24 cellular contexts compared by ENCODE assay signal in genomic region chr1:108142773-108143394, GRCh38. TPM values are rescaled to one million over a fixed set of nuclear protein-coding genes. Genes with fewer than 3 reads are reported as not detected.
DNase-seq lines count a peak whose midpoint lies in the region; ATAC-seq, FAIRE-seq and TF ChIP-seq lines count a peak whose summit lies in the region.
"Had no signal": no experiment of that assay in that cellular context is flagged by ENCODE, and none has a peak within 500 bp of the region (broad histone marks: within the 10 kb centered on the region; RNA-seq: fewer than 3 reads in every experiment).

No MANE protein-coding gene starts in this region.

- H3K9me1 ChIP-seq in keratinocyte (ENCODE audit: control insufficient read depth, extremely low read depth, insufficient read depth, low read length): no peaks in the 10 kb centered on the region

- no peak overlapping the region for H3K9ac ChIP-seq in keratinocyte (ENCODE audit: control insufficient read depth, extremely low read depth, insufficient read depth, low read length)
- H3K9ac ChIP-seq: neural progenitor cell had no signal

- H3K4me3 ChIP-seq in choroid plexus epithelial cell (ENCODE audit: low read depth, low read length) (no peak overlapping the region), keratinocyte (ENCODE audit: control insufficient read depth in 2 of 3, extremely low read depth in 1 of 3, insufficient read depth in 2 of 3, low read depth in 1 of 3, low read length in 3 of 3) (no peak overlapping the region), thyroid gland (replicated peaks in 1 of 3) (no peak overlapping the region)
- H3K4me3 ChIP-seq: mucosa of descending colon, neural progenitor cell, tibial nerve had no signal

- H3K4me3 Mint-ChIP-seq in CD14-positive monocyte: no peak overlapping the region
- H3K4me3 Mint-ChIP-seq: activated CD4-positive, alpha-beta memory T cell treated with anti-CD3 and anti-CD28 coated beads for 36 hours; activated naive CD4-positive, alpha-beta T cell treated with anti-CD3 and anti-CD28 coated beads, Interleukin-2, amount 10 ng/mL, durations not matched to agents 7 days and 5 days; neural progenitor cell; stimulated activated naive B cell treated with anti-CD40 and anti-IgM and Interleukin-4, amounts not matched to agents 10 μg/mL and 1 μg/mL and 100 μg/mL, for 72 hours had no signal

- POLR2A ChIA-PET in RWPE1 (lab: Yijun Ruan, JAX; ENCODE audit: low non-redundant PET): no interaction called here

- peak overlapping the region; percentile 20 for H3K4me2 ChIP-seq in keratinocyte (ENCODE audit: control insufficient read depth, extremely low read depth, insufficient read depth, low read depth, low read length)
- H3K4me2 ChIP-seq: neural progenitor cell had no signal

- peaks cover 10 to 11% of the 10 kb centered on the region in 2 experiments for H3K36me3 ChIP-seq in keratinocyte (ENCODE audit: control insufficient read depth in 2 of 2, extremely low read depth in 1 of 2, insufficient read depth in 2 of 2, low read length in 2 of 2)
- peaks cover 20 to 26% of the 10 kb centered on the region in 2 donors for H3K36me3 ChIP-seq in thyroid gland

- peaks cover 48 to 67% of the 10 kb centered on the region in 2 donors for H3K36me3 Mint-ChIP-seq in CD14-positive monocyte

- no peak for FAIRE-seq in keratinocyte (lab: Jason Lieb, UNC)
- FAIRE-seq: GM18507 had no signal

- H2AFZ ChIP-seq in keratinocyte (ENCODE audit: control insufficient read depth, low read length): no peak overlapping the region
- H2AFZ ChIP-seq: neural progenitor cell had no signal

- no peaks in the 10 kb centered on the region for H3K27me3 Mint-ChIP-seq in CD14-positive monocyte (ENCODE audit: low read depth in 3 of 3)
- H3K27me3 Mint-ChIP-seq: activated CD4-positive, alpha-beta memory T cell treated with anti-CD3 and anti-CD28 coated beads for 36 hours; activated naive CD4-positive, alpha-beta T cell treated with anti-CD3 and anti-CD28 coated beads, Interleukin-2, amount 10 ng/mL, durations not matched to agents 7 days and 5 days; stimulated activated naive B cell treated with anti-CD40 and anti-IgM and Interleukin-4, amounts not matched to agents 10 μg/mL and 1 μg/mL and 100 μg/mL, for 72 hours had no signal

- peaks cover 3% of the 10 kb centered on the region for H3K4me1 ChIP-seq in keratinocyte (ENCODE audit: control insufficient read depth, extremely low read depth, insufficient read depth, low read length)
- no peaks in the 10 kb centered on the region for H3K4me1 ChIP-seq in thyroid gland
- H3K4me1 ChIP-seq: neural progenitor cell, tibial nerve had no signal

- TF ChIP-seq POLR2A in thyroid gland (IDR thresholded peaks at IDR 0.05): no peak

- CTCF ChIA-PET in RWPE1 (lab: Yijun Ruan, JAX): no interaction called here

- peaks cover 3 to 15% (median 8%) of the 10 kb centered on the region in 7 donors for H3K9me3 Mint-ChIP-seq in CD14-positive monocyte

- H3K27me3 ChIP-seq in keratinocyte (ENCODE audit: control insufficient read depth, extremely low read depth, insufficient read depth, low read length) (no peaks in the 10 kb centered on the region), thyroid gland (no peaks in the 10 kb centered on the region)
- H3K27me3 ChIP-seq: neural progenitor cell, tibial nerve had no signal

- no peaks in the 10 kb centered on the region for H4K20me1 ChIP-seq in keratinocyte (ENCODE audit: control insufficient read depth, extremely low read depth, insufficient read depth, low read length)

- H3K9me3 ChIP-seq in keratinocyte (ENCODE audit: control insufficient read depth, low read depth, low read length): no peaks in the 10 kb centered on the region
- no peaks in the 10 kb centered on the region for H3K9me3 ChIP-seq in thyroid gland
- H3K9me3 ChIP-seq: mucosa of descending colon had no signal

- peaks cover 36% of the 10 kb centered on the region for H3K4me1 Mint-ChIP-seq in CD14-positive monocyte
- H3K4me1 Mint-ChIP-seq: activated naive CD4-positive, alpha-beta T cell treated with anti-CD3 and anti-CD28 coated beads, Interleukin-2, amount 10 ng/mL, durations not matched to agents 7 days and 5 days; neural progenitor cell had no signal

- DNase-seq in CD14-positive monocyte (ENCODE audit: low spot score) (no peak), RWPE1 (ENCODE audit: low spot score) (peak; percentile 30), choroid plexus epithelial cell (ENCODE audit: low read depth) (peak; percentile 21), keratinocyte (ENCODE audit: low read depth, low spot score) (no peak), thyroid gland (no peak), epidermal melanocyte (ENCODE audit: insufficient read length, low spot score) (no peak)
- DNase-seq in activated T-cell treated with anti-CD3 and anti-CD28 coated beads, Interleukin-2, amount 50 U/mL, for 48 hours: no peak
- DNase-seq: activated CD4-positive, alpha-beta memory T cell treated with anti-CD3 and anti-CD28 coated beads for 36 hours; activated naive CD4-positive, alpha-beta T cell treated with anti-CD3 and anti-CD28 coated beads, Interleukin-2, amount 10 ng/mL, durations not matched to agents 7 days and 5 days; activated T-cell treated with anti-CD3 and anti-CD28 coated beads, Interleukin-2, amount 50 U/mL, for 1 hour; DND-41; GOT3; left colon; mucosa of descending colon; NCI-H1092 treated with DMSO at 0.1 percent for 48 hours; NCI-H2081; NCI-H510A treated with DMSO at 0.1 percent for 48 hours; SHP77; stimulated activated naive B cell treated with anti-CD40 and anti-IgM and Interleukin-4, amounts not matched to agents 10 μg/mL and 1 μg/mL and 100 μg/mL, for 72 hours; T-helper 1 cell had no signal

- dilution Hi-C loops in keratinocyte (cut with MboI; ENCODE audit: extremely low pct_ligation_motif_present, low sequenced_read_pairs): no loop called here

- TF ChIP-seq CTCF in CD14-positive monocyte (IDR thresholded peaks at IDR 0.05) (no peak), RWPE1 (conservative IDR thresholded peaks at IDR 0.05; ENCODE audit: low read depth) (no peak), choroid plexus epithelial cell (conservative IDR thresholded peaks at IDR 0.05; ENCODE audit: low read depth, low read length) (no peak), keratinocyte (optimal IDR thresholded peaks at IDR 0.05 in 1 of 3, IDR thresholded peaks at IDR 0.05 in 1 of 3, conservative IDR thresholded peaks at IDR 0.05 in 1 of 3; ENCODE audit: extremely low read depth in 1 of 3, insufficient read depth in 2 of 3, low read length in 3 of 3) (no peak), thyroid gland (IDR thresholded peaks at IDR 0.05) (no peak)

- intact Hi-C loops in CD14-positive monocyte (cut with micrococcal nuclease): no loop called here
- intact Hi-C loops in thyroid gland (cut with DNase I): no loop called here

- whole genome bisulfite sequencing in thyroid gland, 2 donors: 91 to 96% methylated on average over 6 of the region's 6 CpGs

- peak overlapping the region in 4 of 7 donors; percentile 10 to 52 (median 12) for H3K27ac Mint-ChIP-seq in CD14-positive monocyte
- H3K27ac Mint-ChIP-seq: activated CD4-positive, alpha-beta memory T cell treated with anti-CD3 and anti-CD28 coated beads for 36 hours; activated naive CD4-positive, alpha-beta T cell treated with anti-CD3 and anti-CD28 coated beads, Interleukin-2, amount 10 ng/mL, durations not matched to agents 7 days and 5 days; neural progenitor cell; stimulated activated naive B cell treated with anti-CD40 and anti-IgM and Interleukin-4, amounts not matched to agents 10 μg/mL and 1 μg/mL and 100 μg/mL, for 72 hours had no signal

- H3K79me2 ChIP-seq in keratinocyte (ENCODE audit: control insufficient read depth, insufficient read depth, low read length): no peaks in the 10 kb centered on the region

- H3K27ac ChIP-seq in RWPE1: no peak overlapping the region
- H3K27ac ChIP-seq in keratinocyte (ENCODE audit: control insufficient read depth, insufficient read depth, low read length): peak overlapping the region; percentile 65
- no peak overlapping the region for H3K27ac ChIP-seq in thyroid gland
- H3K27ac ChIP-seq: neural progenitor cell, tibial nerve had no signal

- ATAC-seq in HG02678 (IDR thresholded peaks at IDR 0.05; ENCODE audit: unreplicated experiment): no peak
- ATAC-seq: left colon; mucosa of descending colon; stimulated activated naive B cell treated with anti-CD40 and anti-IgM and Interleukin-4, amounts not matched to agents 10 μg/mL and 1 μg/mL and 100 μg/mL, for 72 hours had no signal

RNA-seq across cellular contexts. Expression of gene SLC25A24, which starts 57.3 kb away (rescaled TPM):
- polyA plus RNA-seq in CD14-positive monocyte (10 to 100 TPM; 43.4 to 45.4 TPM), keratinocyte (35.3 to 58.9 TPM (median 36.0 TPM) in 3 replicates)
- polyA plus RNA-seq in keratinocyte (2011; ENCODE audit: low read depth): 26.6 TPM
- polyA plus RNA-seq in keratinocyte (2011; cell fraction: cytosol; rRNA removed): 25.9 and 49.9 TPM in 2 replicates
- 30.8 and 45.2 TPM in 2 replicates for polyA plus RNA-seq in keratinocyte (2011; cell fraction: nucleus; rRNA removed)
- 15.3 and 34.6 TPM in 2 replicates for polyA plus RNA-seq in keratinocyte (2012; ENCODE audit: low replicate concordance)
- polyA minus RNA-seq in keratinocyte: 16.1 to 44.2 TPM (median 28.8 TPM) in 3 replicates
- 40.5 TPM for polyA minus RNA-seq in keratinocyte (2011; cell fraction: cytosol; rRNA and poly(A)+ RNA removed)
- 26.9 and 47.0 TPM in 2 replicates for polyA minus RNA-seq in keratinocyte (2011; cell fraction: nucleus; rRNA and poly(A)+ RNA removed)
- total RNA-seq in thyroid gland: 10 to 100 TPM; 36.1 to 52.0 (median 43.3) TPM

Comparison
In these comparisons a context has a peak if more than half of its experiments do, and no peak if none do; other contexts are left out.
1. DNase-seq: peak in RWPE1 (single experiment) and choroid plexus epithelial cell (single experiment); none in CD14-positive monocyte (single experiment), keratinocyte (single experiment), thyroid gland (0 of 2), activated T-cell treated with anti-CD3 and anti-CD28 coated beads, Interleukin-2, amount 50 U/mL, for 48 hours (0 of 2) and epidermal melanocyte (single experiment).